ENCODE assay signal across 7 cellular contexts in the genomic region with DNA sequence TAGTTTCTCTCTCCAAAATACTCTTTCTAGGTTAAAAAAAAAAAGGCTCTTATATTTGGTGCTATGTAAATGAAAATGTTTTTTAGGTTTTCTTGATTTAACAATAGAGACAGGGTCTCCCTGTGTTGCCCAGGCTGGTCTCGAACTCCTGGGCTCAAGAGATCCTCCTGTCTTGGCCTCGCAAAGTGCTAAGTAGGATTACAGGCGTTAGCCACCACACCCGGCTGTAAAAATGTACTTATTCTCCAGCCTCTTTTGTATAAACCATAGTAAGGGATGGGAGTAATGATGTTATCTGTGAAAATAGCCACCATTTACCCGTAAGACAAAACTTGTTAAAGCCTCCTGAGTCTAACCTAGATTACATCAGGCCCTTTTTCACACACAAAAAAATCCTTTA. TPM values are rescaled to one million over a fixed set of nuclear protein-coding genes. Genes with fewer than 3 reads are reported as not detected.
DNase-seq lines count a peak whose midpoint lies in the region; ATAC-seq, FAIRE-seq and TF ChIP-seq lines count a peak whose summit lies in the region.
"Not testable (repeated sequence)": the region's sequence is repeated elsewhere in the genome, so short reads cannot be mapped to it uniquely, and the experiment has no call there.

No MANE protein-coding gene starts in this region.

- H3K36me3 ChIP-seq in CD8-positive, alpha-beta T cell (ENCODE audit: insufficient read depth, low read length), result peaks cover 33% of the 10 kb centered on the region
- H3K36me3 ChIP-seq in HEK293 (ENCODE audit: control insufficient read depth in 2 of 2, insufficient read depth in 1 of 2, low read length in 2 of 2) (peaks cover 54 to 79% of the 10 kb centered on the region in 2 experiments), SJSA1 (peaks cover 90% of the 10 kb centered on the region), astrocyte (ENCODE audit: insufficient read depth, low read length) (peaks cover 79% of the 10 kb centered on the region), HepG2 (replicated peaks in 1 of 2; ENCODE audit: control insufficient read depth in 1 of 2, insufficient read depth in 2 of 2, low read length in 2 of 2) (peaks cover 15 to 58% of the 10 kb centered on the region in 2 experiments)

- H3K4me3 Mint-ChIP-seq in CD8-positive, alpha-beta T cell; activated T-cell treated with anti-CD3 and anti-CD28 coated beads, Interleukin-2, amount 50 U/mL, for 24 hours; astrocyte (ENCODE audit: unreplicated experiment); progenitor cell of endocrine pancreas (ENCODE audit: low read depth): not testable (repeated sequence)

- TF ChIP-seq RAD21 in HepG2 (CRISPR knock-in tag; IDR thresholded peaks at IDR 0.05), result not testable (repeated sequence)

- not testable (repeated sequence) for H3K9ac ChIP-seq in astrocyte (ENCODE audit: low read length); HepG2 (ENCODE audit: insufficient read depth, low read depth, low read length)

- not testable (repeated sequence) for ATAC-seq in CD8-positive, alpha-beta T cell; HepG2

- H3K4me2 ChIP-seq in astrocyte (ENCODE audit: low read length); HepG2 (ENCODE audit: low read depth, low read length): not testable (repeated sequence)

- WGBS in HepG2 (ENCODE audit: low lambda C conversion rate), result 98% methylated on average over 5 of the region's 5 CpGs

- BruUV-seq in HepG2 (replicated peaks; lab: Mats Ljungman, UMichigan), result not testable (repeated sequence)

- not testable (repeated sequence) for H3K27me3 Mint-ChIP-seq in CD8-positive, alpha-beta T cell (ENCODE audit: low read depth); activated T-cell treated with anti-CD3 and anti-CD28 coated beads, Interleukin-2, amount 50 U/mL, for 24 hours; astrocyte (ENCODE audit: low read depth, unreplicated experiment); progenitor cell of endocrine pancreas

- H3K4me3 ChIP-seq in CD8-positive, alpha-beta T cell (ENCODE audit: low read depth, low read length); HEK293 (ENCODE audit: low read depth, low read length); SJSA1; astrocyte (ENCODE audit: insufficient read depth, low read depth, low read length); HepG2 (replicated peaks in 1 of 3; ENCODE audit: insufficient read depth in 1 of 3, low read depth in 2 of 3, low read length in 3 of 3): not testable (repeated sequence)

- not testable (repeated sequence) for H3K4me1 ChIP-seq in CD8-positive, alpha-beta T cell (ENCODE audit: insufficient read depth, low read length); HEK293 (ENCODE audit: control insufficient read depth, insufficient read depth, low read length); SJSA1 (replicated peaks); astrocyte (ENCODE audit: insufficient read depth, low read length); HepG2 (ENCODE audit: insufficient read depth, low read length)

- not testable (repeated sequence) for DNase-seq in CD8-positive, alpha-beta T cell; activated T-cell treated with anti-CD3 and anti-CD28 coated beads, Interleukin-2, amount 50 U/mL, for 24 hours; astrocyte (ENCODE audit: low read depth); HepG2 (ENCODE audit: low spot score); progenitor cell of endocrine pancreas (ENCODE audit: low spot score, unreplicated experiment)
- DNase-seq in SJSA1 (ENCODE audit: low read depth in 1 of 2, low spot score in 2 of 2), result peak; percentile 80 to 87

- POLR2A ChIA-PET in CD8-positive, alpha-beta T cell (lab: Charles Lee), result interaction anchor here (1.7 kb wide), 1 partner anchor 13 kb away, joined by 4 read pairs; no protein-coding TSS in a partner anchor
- POLR2A ChIA-PET in HEK293 (lab: Yijun Ruan, JAX); HepG2 (lab: Yijun Ruan, JAX): not testable (repeated sequence)

- in situ Hi-C loops in HepG2 (cut with HindIII; ENCODE audit: extremely low pct_ligation_motif_present, low pct_unique_long_range_greater_than_20kb), result not testable (repeated sequence)

- intact Hi-C loops in CD8-positive, alpha-beta T cell (cut with DNase I, micrococcal nuclease); HepG2 (cut with micrococcal nuclease; ENCODE audit: unreplicated experiment): not testable (repeated sequence)

- not testable (repeated sequence) for H3K27me3 ChIP-seq in CD8-positive, alpha-beta T cell (ENCODE audit: insufficient read depth, low read length); SJSA1 (replicated peaks); astrocyte (ENCODE audit: insufficient read depth, low read length); HepG2 (ENCODE audit: control insufficient read depth in 1 of 2, insufficient read depth in 2 of 2, low read length in 2 of 2)

- not testable (repeated sequence) for TF ChIP-seq POLR2A in HepG2 (IDR thresholded peaks at IDR 0.05; ENCODE audit: insufficient read depth in 1 of 2, low read depth in 2 of 2, low read length in 2 of 2)

- not testable (repeated sequence) for H3K4me1 Mint-ChIP-seq in CD8-positive, alpha-beta T cell (ENCODE audit: low read depth); progenitor cell of endocrine pancreas (ENCODE audit: low read depth)
- peaks cover 12% of the 10 kb centered on the region for H3K4me1 Mint-ChIP-seq in activated T-cell treated with anti-CD3 and anti-CD28 coated beads, Interleukin-2, amount 50 U/mL, for 24 hours (ENCODE audit: low read depth)
- H3K4me1 Mint-ChIP-seq in astrocyte (ENCODE audit: low read depth, unreplicated experiment), result peaks cover 14% of the 10 kb centered on the region

- TF ChIP-seq EP300 in HepG2 (IDR thresholded peaks at IDR 0.05; ENCODE audit: low read depth in 2 of 2, low read length in 2 of 2); HepG2 (CRISPR knock-in tag; IDR thresholded peaks at IDR 0.05; ENCODE audit: borderline replicate concordance): not testable (repeated sequence)

- not testable (repeated sequence) for FAIRE-seq in astrocyte (lab: Jason Lieb, UNC); HepG2 (lab: Jason Lieb, UNC)

- not testable (repeated sequence) for TF ChIP-seq CTCF in CD8-positive, alpha-beta T cell (IDR thresholded peaks at IDR 0.05); HEK293 (tag by site-specific recombination; IDR thresholded peaks at IDR 0.05); astrocyte (IDR thresholded peaks at IDR 0.05; ENCODE audit: insufficient read depth, low read depth, low read length); HepG2 (CRISPR knock-in tag; IDR thresholded peaks at IDR 0.05); progenitor cell of endocrine pancreas (IDR thresholded peaks at IDR 0.05; ENCODE audit: unreplicated experiment)

- H4K20me1 ChIP-seq in astrocyte (ENCODE audit: insufficient read depth, low read length) (peaks cover 88% of the 10 kb centered on the region), HepG2 (ENCODE audit: insufficient read depth, low read length) (peaks cover 42% of the 10 kb centered on the region)

- H3K27ac ChIP-seq in CD8-positive, alpha-beta T cell (ENCODE audit: low read depth, low read length); HEK293 (ENCODE audit: extremely low read depth, low read depth, low read length); SJSA1; astrocyte (ENCODE audit: low read depth, low read length); HepG2 (ENCODE audit: extremely low read length, insufficient read depth, low read length): not testable (repeated sequence)

- H3K79me2 ChIP-seq in astrocyte (ENCODE audit: insufficient read depth, low read length), result peaks cover 29% of the 10 kb centered on the region
- H3K79me2 ChIP-seq in HepG2 (ENCODE audit: insufficient read depth, low read length), result not testable (repeated sequence)

- H3K9me3 ChIP-seq in CD8-positive, alpha-beta T cell (ENCODE audit: low read length); HEK293 (ENCODE audit: control insufficient read depth, insufficient read depth, low read depth, low read length); SJSA1 (replicated peaks); astrocyte (ENCODE audit: insufficient read depth, low read depth, low read length); HepG2 (ENCODE audit: low read length): not testable (repeated sequence)

- peaks cover 66% of the 10 kb centered on the region for H3K36me3 Mint-ChIP-seq in CD8-positive, alpha-beta T cell
- H3K36me3 Mint-ChIP-seq in activated T-cell treated with anti-CD3 and anti-CD28 coated beads, Interleukin-2, amount 50 U/mL, for 24 hours (ENCODE audit: low read depth), result peaks cover 87% of the 10 kb centered on the region
- peaks cover 15% of the 10 kb centered on the region for H3K36me3 Mint-ChIP-seq in astrocyte (ENCODE audit: low read depth, unreplicated experiment)
- peaks cover 34% of the 10 kb centered on the region for H3K36me3 Mint-ChIP-seq in progenitor cell of endocrine pancreas (ENCODE audit: insufficient read depth)

- CTCF ChIA-PET in CD8-positive, alpha-beta T cell (lab: Charles Lee); HEK293 (lab: Yijun Ruan, JAX); HepG2 (lab: Yijun Ruan, JAX; ENCODE audit: low intra/inter-chr PET ratio, low total read pairs): not testable (repeated sequence)

- not testable (repeated sequence) for H2AFZ ChIP-seq in astrocyte (ENCODE audit: low read depth, low read length); HepG2 (ENCODE audit: low read length)

- H3K9me3 Mint-ChIP-seq in CD8-positive, alpha-beta T cell; activated T-cell treated with anti-CD3 and anti-CD28 coated beads, Interleukin-2, amount 50 U/mL, for 24 hours; astrocyte (ENCODE audit: unreplicated experiment); progenitor cell of endocrine pancreas (ENCODE audit: low read depth): not testable (repeated sequence)

- peak overlapping the region; percentile 49 for H3K27ac Mint-ChIP-seq in CD8-positive, alpha-beta T cell
- peak overlapping the region; percentile 22 for H3K27ac Mint-ChIP-seq in activated T-cell treated with anti-CD3 and anti-CD28 coated beads, Interleukin-2, amount 50 U/mL, for 24 hours
- H3K27ac Mint-ChIP-seq in astrocyte (ENCODE audit: unreplicated experiment), result peak overlapping the region; percentile 7
- H3K27ac Mint-ChIP-seq in progenitor cell of endocrine pancreas, result peak overlapping the region; percentile 29

RNA-seq across cellular contexts. Expression of gene MDM2, which starts 33.2 kb away (rescaled TPM):
- total RNA-seq in CD8-positive, alpha-beta T cell, result 10 to 100 TPM; 95.1 to 98.0 TPM
- 2,133 and 2,408 TPM in 2 replicates for total RNA-seq in SJSA1 (2014; rRNA removed; shearing (Covaris generic))
- total RNA-seq in astrocyte (692 and 828 TPM in 2 replicates), HepG2 (2016; rRNA removed; fragmentation: Illumina TruSeq; extraction: Trizol) (314 and 466 TPM in 2 replicates), progenitor cell of endocrine pancreas (153 and 159 TPM in 2 replicates)
- total RNA-seq in HepG2 (2016; cell fraction: cytosol; rRNA removed; fragmentation: Illumina TruSeq; extraction: Trizol; ENCODE audit: low read depth), result 106 and 114 TPM in 2 replicates
- total RNA-seq in HepG2 (2016; cell fraction: insoluble cytoplasmic fraction; rRNA removed; fragmentation: Illumina TruSeq; extraction: Trizol), result 318 and 433 TPM in 2 replicates
- total RNA-seq in HepG2 (2016; cell fraction: membrane; rRNA removed; fragmentation: Illumina TruSeq; extraction: Trizol), result 152 and 204 TPM in 2 replicates
- 480 and 515 TPM in 2 replicates for total RNA-seq in HepG2 (2016; cell fraction: nucleus; rRNA removed; fragmentation: Illumina TruSeq; extraction: Trizol)
- 23.9 and 29.3 TPM in 2 replicates for polyA plus RNA-seq in HepG2 (2011; rRNA removed)
- 8.1 and 12.2 TPM in 2 replicates for polyA plus RNA-seq in HepG2 (2011; cell fraction: cytosol; rRNA removed)
- 21.1 and 35.5 TPM in 2 replicates for polyA plus RNA-seq in HepG2 (2011; cell fraction: nucleus; rRNA removed)
- 29.6 and 57.6 TPM in 2 replicates for polyA plus RNA-seq in HepG2 (2012)
- polyA plus RNA-seq in HepG2 (2016; cell fraction: cytosol; fragmentation: Illumina TruSeq; extraction: Trizol; ENCODE audit: low read depth), result 20.1 and 21.0 TPM in 2 replicates
- 174 and 187 TPM in 2 replicates for polyA plus RNA-seq in HepG2 (2016; cell fraction: insoluble cytoplasmic fraction; fragmentation: Illumina TruSeq; extraction: Trizol; ENCODE audit: low read depth)
- 57.3 and 58.5 TPM in 2 replicates for polyA plus RNA-seq in HepG2 (2016; cell fraction: membrane; fragmentation: Illumina TruSeq; extraction: Trizol; ENCODE audit: low read depth)
- polyA plus RNA-seq in HepG2 (2016; cell fraction: nucleus; fragmentation: Illumina TruSeq; extraction: Trizol; ENCODE audit: insufficient read depth, low read depth), result 472 and 516 TPM in 2 replicates
- 42.3 and 54.4 TPM in 2 replicates for polyA minus RNA-seq in HepG2 (2011; rRNA and poly(A)+ RNA removed; ENCODE audit: low replicate concordance)
- 71.4 and 82.9 TPM in 2 replicates for polyA minus RNA-seq in HepG2 (2011; cell fraction: cytosol; rRNA and poly(A)+ RNA removed)
- 248 and 279 TPM in 2 replicates for polyA minus RNA-seq in HepG2 (2011; cell fraction: nucleus; rRNA and poly(A)+ RNA removed)
